Comparison of ENCODE assay signal across 8 cellular contexts in the genomic region with DNA sequence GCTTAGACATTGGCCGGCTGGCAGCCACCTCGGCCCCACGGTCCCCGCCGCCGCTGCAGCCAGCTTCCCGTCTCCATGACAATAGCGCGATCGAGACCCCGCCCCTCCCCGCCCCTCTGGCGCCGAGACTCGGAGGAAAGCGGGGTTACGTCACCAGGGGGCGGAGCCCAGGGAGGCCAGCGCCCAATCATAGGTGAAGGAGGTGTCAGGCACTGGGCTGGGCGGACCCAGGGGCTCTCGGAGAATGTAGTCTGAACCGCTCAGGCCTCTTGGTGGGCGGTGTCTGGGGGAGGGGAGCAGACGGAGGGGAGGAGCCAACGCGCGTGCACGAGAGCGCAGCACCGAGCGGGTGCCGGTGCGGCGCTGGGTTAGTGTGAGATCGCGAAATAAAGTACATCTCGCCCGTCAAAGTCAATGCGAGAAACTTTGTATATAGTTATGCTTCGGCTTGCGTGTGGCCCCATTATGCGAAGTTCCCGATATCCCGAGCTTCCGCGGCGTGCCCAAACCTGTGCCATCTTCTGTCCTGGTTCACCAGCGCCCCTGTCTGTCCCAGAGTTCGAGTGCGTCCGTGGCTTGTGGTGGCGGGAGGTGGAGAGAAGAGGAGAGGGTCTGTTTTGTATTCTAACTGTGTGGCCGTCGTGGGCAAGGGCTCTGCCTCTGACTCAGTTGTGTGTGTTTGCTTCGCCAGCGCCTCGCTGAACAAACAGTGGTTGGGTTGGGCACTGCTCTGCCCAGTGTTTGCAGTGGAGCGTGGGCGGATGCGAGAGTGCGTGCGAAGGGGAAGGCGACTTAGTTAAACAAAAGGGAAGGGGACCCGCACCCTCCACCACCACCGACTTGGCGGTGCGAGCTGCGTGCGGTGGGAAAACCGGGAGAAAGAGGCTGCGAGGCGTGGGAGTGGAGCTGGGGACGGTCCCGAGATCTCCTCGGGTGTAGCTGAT. TPM values are rescaled to one million over a fixed set of nuclear protein-coding genes. Genes with fewer than 3 reads are reported as not detected.
DNase-seq lines count a peak whose midpoint lies in the region; ATAC-seq and TF ChIP-seq lines count a peak whose summit lies in the region.

No MANE protein-coding gene starts in this region.

- POLR2A ChIA-PET in BJ (lab: Charles Lee), result interaction anchor here (0.6 to 0.7 kb wide), 2 partner anchors 38 to 498 kb away, joined by 3 read pairs; no protein-coding TSS in a partner anchor

- TF ChIP-seq CTCF in BJ (IDR thresholded peaks at IDR 0.05; ENCODE audit: insufficient read depth, low read depth, low read length), result peak; percentile 33
- peak in 16 of 56 donors; percentile 3 to 48 (median 12) for TF ChIP-seq CTCF in dorsolateral prefrontal cortex (IDR thresholded peaks at IDR 0.05 in 54 of 56, conservative IDR thresholded peaks at IDR 0.05 in 2 of 56; ENCODE audit: low read depth in 1 of 56, partially characterized antibody in 56 of 56)
- no peak for TF ChIP-seq CTCF in lower lobe of right lung (IDR thresholded peaks at IDR 0.05)

- H3K4me3 ChIP-seq in BJ (ENCODE audit: low read depth, low read length), result peak overlapping the region; percentile 75
- peak overlapping the region; percentile 32 to 77 (median 61) for H3K4me3 ChIP-seq in dorsolateral prefrontal cortex
- H3K4me3 ChIP-seq in lower lobe of right lung, result peak overlapping the region; percentile 68

- peaks cover 14% of the 10 kb centered on the region for H3K4me1 ChIP-seq in lower lobe of right lung

- H3K27me3 ChIP-seq in BJ (ENCODE audit: control insufficient read depth, insufficient read depth, low read length) (no peaks in the 10 kb centered on the region), dorsolateral prefrontal cortex (peaks cover 17 to 99% (median 89%) of the 10 kb centered on the region in 45 donors), lower lobe of right lung (ENCODE audit: low read depth) (peaks cover 66% of the 10 kb centered on the region)

- intact Hi-C loops in dorsolateral prefrontal cortex (cut with DNase I) (loop anchor here (2.0 to 10.0 kb wide), 4 partner anchors 57 to 1155 kb away; a partner anchor contains a TSS), lower lobe of right lung (cut with DNase I) (no loop called here)

- ATAC-seq in GM19324 (IDR thresholded peaks at IDR 0.05; ENCODE audit: low FRiP score, unreplicated experiment), result peak; percentile 97
- ATAC-seq in HG03460 (IDR thresholded peaks at IDR 0.05; ENCODE audit: unreplicated experiment), result peak; percentile 92
- ATAC-seq in lower lobe of right lung, result peak; percentile 90 to 95

- H3K27ac ChIP-seq in dorsolateral prefrontal cortex (peak overlapping the region in 11 of 59 donors; percentile 7 to 67 (median 40)), lower lobe of right lung (peak overlapping the region; percentile 85)

- DNase-seq in BJ (ENCODE audit: low read depth), result peak; percentile 90
- peak; percentile 91 for DNase-seq in NCI-H524 treated with DMSO at 0.1 percent for 48 hours (lab: John Stamatoyannopoulos, UW)
- peak; percentile 89 for DNase-seq in activated CD4-positive, alpha-beta T cell treated with anti-CD3 and anti-CD28 coated beads, Interleukin-2, amount 50 U/mL, for 1 hour
- peak; percentile 88 to 98 (median 97) for DNase-seq in dorsolateral prefrontal cortex
- peak; percentile 100 for DNase-seq in lower lobe of right lung
- peak; percentile 93 to 97 for DNase-seq in stimulated activated CD4-positive, alpha-beta T cell treated with anti-CD3 and anti-CD28 coated beads, Interleukin-4, amount 100 ng/mL, for 48 hours (ENCODE audit: low read depth in 2 of 2)

- CTCF ChIA-PET in BJ (lab: Yijun Ruan, JAX), result interaction anchor here (0.7 to 1.5 kb wide), 3 partner anchors 221 to 1160 kb away, joined by 3 to 4 read pairs (median 3); no protein-coding TSS in a partner anchor

- peaks cover 2% of the 10 kb centered on the region for H3K36me3 ChIP-seq in BJ (ENCODE audit: control insufficient read depth, insufficient read depth, low read length)
- no peaks in the 10 kb centered on the region for H3K36me3 ChIP-seq in lower lobe of right lung

- H3K9me3 ChIP-seq in lower lobe of right lung, result no peaks in the 10 kb centered on the region

RNA-seq across cellular contexts. Expression of a gene that starts 1.3 kb away (rescaled TPM):
- polyA plus RNA-seq in BJ (2011; rRNA removed), result 1.8 and 2.2 TPM in 2 replicates
- 1.3 and 2.2 TPM in 2 replicates for polyA minus RNA-seq in BJ (2011; rRNA and poly(A)+ RNA removed)
- total RNA-seq in dorsolateral prefrontal cortex (under 1 TPM in 10 of 120 experiments, not detected in 110; 0.23 to 1.00 (median 0.40) TPM), lower lobe of right lung (23.8 TPM)

Comparison
In these comparisons a context has a peak if more than half of its experiments do, and no peak if none do; other contexts are left out.
1. RNA of a gene that starts 1.3 kb away (total RNA-seq): 23.8 TPM in lower lobe of right lung (single experiment); 0.23 to 1.00 TPM in dorsolateral prefrontal cortex; every median in the first group is over 10 times any median in the second.
2. Peak in every context shown above with its lines, with median percentiles within 50 percentile points of each other: DNase-seq, H3K4me3 ChIP-seq and ATAC-seq.